8 cellular contexts compared by ENCODE assay signal in the genomic region with DNA sequence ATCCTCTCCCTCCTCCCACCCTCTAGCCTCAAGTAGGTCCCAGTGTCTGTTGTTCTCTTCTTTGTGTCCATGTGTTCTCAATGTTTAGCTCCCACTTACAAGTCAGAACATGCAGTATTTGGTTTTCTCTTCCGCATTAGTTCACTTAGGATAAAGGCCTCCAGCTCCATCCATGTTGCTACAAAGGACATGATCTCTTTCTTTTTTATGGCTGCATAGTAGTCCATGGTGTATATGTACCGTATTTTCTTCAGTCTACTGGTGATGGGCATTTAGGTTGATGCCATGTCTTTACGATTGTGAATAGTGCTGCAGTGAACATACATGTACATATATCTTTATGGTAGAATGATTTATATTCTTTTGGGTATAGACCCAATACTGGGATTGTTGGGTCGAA. TPM values are rescaled to one million over a fixed set of nuclear protein-coding genes. Genes with fewer than 3 reads are reported as not detected.
DNase-seq lines count a peak whose midpoint lies in the region; ATAC-seq lines count a peak whose summit lies in the region.

No MANE protein-coding gene starts in this region.

- ATAC-seq in stimulated activated naive CD8-positive, alpha-beta T cell treated with anti-CD3 and anti-CD28 coated beads, Interleukin-15, Interleukin-2, amounts not matched to agents 100 U/mL and 50 U/mL, for 24 hours, result no peak
- ATAC-seq in memory B cell (ENCODE audit: low read depth) (no peak), GM19395 (IDR thresholded peaks at IDR 0.05; ENCODE audit: unreplicated experiment) (no peak), HG03108 (IDR thresholded peaks at IDR 0.05; ENCODE audit: unreplicated experiment) (no peak), HG02678 (IDR thresholded peaks at IDR 0.05; ENCODE audit: unreplicated experiment) (no peak)

- H3K27me3 Mint-ChIP-seq in stimulated activated naive CD8-positive, alpha-beta T cell treated with anti-CD3 and anti-CD28 coated beads, Interleukin-15, Interleukin-2, amounts not matched to agents 100 ng/mL and 50 ng/mL, for 24 hours, result no peaks in the 10 kb centered on the region
- H3K27me3 Mint-ChIP-seq in activated naive CD8-positive, alpha-beta T cell treated with anti-CD3 and anti-CD28 coated beads for 36 hours, result no peaks in the 10 kb centered on the region
- no peaks in the 10 kb centered on the region for H3K27me3 Mint-ChIP-seq in memory B cell

- H3K4me1 Mint-ChIP-seq in stimulated activated naive CD8-positive, alpha-beta T cell treated with anti-CD3 and anti-CD28 coated beads, Interleukin-15, Interleukin-2, amounts not matched to agents 100 ng/mL and 50 ng/mL, for 24 hours (ENCODE audit: low read depth), result peaks cover 44% of the 10 kb centered on the region
- peaks cover 36% of the 10 kb centered on the region for H3K4me1 Mint-ChIP-seq in activated naive CD8-positive, alpha-beta T cell treated with anti-CD3 and anti-CD28 coated beads for 36 hours
- H3K4me1 Mint-ChIP-seq in memory B cell, result peaks cover 26% of the 10 kb centered on the region

- H3K4me3 Mint-ChIP-seq in stimulated activated naive CD8-positive, alpha-beta T cell treated with anti-CD3 and anti-CD28 coated beads, Interleukin-15, Interleukin-2, amounts not matched to agents 100 ng/mL and 50 ng/mL, for 24 hours, result peak overlapping the region; percentile 100
- peak overlapping the region; percentile 98 for H3K4me3 Mint-ChIP-seq in activated naive CD8-positive, alpha-beta T cell treated with anti-CD3 and anti-CD28 coated beads for 36 hours
- peak overlapping the region; percentile 79 for H3K4me3 Mint-ChIP-seq in memory B cell

- DNase-seq in stimulated activated naive CD8-positive, alpha-beta T cell treated with anti-CD3 and anti-CD28 coated beads, Interleukin-15, Interleukin-2, amounts not matched to agents 100 U/mL and 50 U/mL, for 24 hours, result no peak
- no peak for DNase-seq in activated naive CD8-positive, alpha-beta T cell treated with anti-CD3 and anti-CD28 coated beads for 36 hours
- no peak for DNase-seq in memory B cell (ENCODE audit: low spot score in 2 of 2)
- DNase-seq in NCI-H774 (lab: John Stamatoyannopoulos, UW), result no peak

- H3K27ac Mint-ChIP-seq in stimulated activated naive CD8-positive, alpha-beta T cell treated with anti-CD3 and anti-CD28 coated beads, Interleukin-15, Interleukin-2, amounts not matched to agents 100 ng/mL and 50 ng/mL, for 24 hours, result peak overlapping the region; percentile 77
- peak overlapping the region; percentile 58 for H3K27ac Mint-ChIP-seq in activated naive CD8-positive, alpha-beta T cell treated with anti-CD3 and anti-CD28 coated beads for 36 hours
- H3K27ac Mint-ChIP-seq in memory B cell, result peak overlapping the region; percentile 11

- H3K36me3 Mint-ChIP-seq in stimulated activated naive CD8-positive, alpha-beta T cell treated with anti-CD3 and anti-CD28 coated beads, Interleukin-15, Interleukin-2, amounts not matched to agents 100 ng/mL and 50 ng/mL, for 24 hours (ENCODE audit: low read depth), result peaks cover 8% of the 10 kb centered on the region
- peaks cover 10% of the 10 kb centered on the region for H3K36me3 Mint-ChIP-seq in activated naive CD8-positive, alpha-beta T cell treated with anti-CD3 and anti-CD28 coated beads for 36 hours
- no peaks in the 10 kb centered on the region for H3K36me3 Mint-ChIP-seq in memory B cell

- no peaks in the 10 kb centered on the region for H3K9me3 Mint-ChIP-seq in stimulated activated naive CD8-positive, alpha-beta T cell treated with anti-CD3 and anti-CD28 coated beads, Interleukin-15, Interleukin-2, amounts not matched to agents 100 ng/mL and 50 ng/mL, for 24 hours
- H3K9me3 Mint-ChIP-seq in activated naive CD8-positive, alpha-beta T cell treated with anti-CD3 and anti-CD28 coated beads for 36 hours, result no peaks in the 10 kb centered on the region
- no peaks in the 10 kb centered on the region for H3K9me3 Mint-ChIP-seq in memory B cell

RNA-seq across cellular contexts. Expression of gene GOT1, which starts 1.6 kb away (rescaled TPM):
- total RNA-seq in activated naive CD8-positive, alpha-beta T cell treated with anti-CD3 and anti-CD28 coated beads for 36 hours, result 10 to 100 TPM; 50.8 to 53.9 TPM

Comparison
In these comparisons a context has a peak if more than half of its experiments do, and no peak if none do; other contexts are left out.
1. H3K27ac Mint-ChIP-seq: peak in every context shown above with its lines; median percentile 77 in stimulated activated naive CD8-positive, alpha-beta T cell treated with anti-CD3 and anti-CD28 coated beads, Interleukin-15, Interleukin-2, amounts not matched to agents 100 ng/mL and 50 ng/mL, for 24 hours; 58 in activated naive CD8-positive, alpha-beta T cell treated with anti-CD3 and anti-CD28 coated beads for 36 hours; 11 in memory B cell.